1 cellular context compared by ENCODE assay signal in the genomic region with DNA sequence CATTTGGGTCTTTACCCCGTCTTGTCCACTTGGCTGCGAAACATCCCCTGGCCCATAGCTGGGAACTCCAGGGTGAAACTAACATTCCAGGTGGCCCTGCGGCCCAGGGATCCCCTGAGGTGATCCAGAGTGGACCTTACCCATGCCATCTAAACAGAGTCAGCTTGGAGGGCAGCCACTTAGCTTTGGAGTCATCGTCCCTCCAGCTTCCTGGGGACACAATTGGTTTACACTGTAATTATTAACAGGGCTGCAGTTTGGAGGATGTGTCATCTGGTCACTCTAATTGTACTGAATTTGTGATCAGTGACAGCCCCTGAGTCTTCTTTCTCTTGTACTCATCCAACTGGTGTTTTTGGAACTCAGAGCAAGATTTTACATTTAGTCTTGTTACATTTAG.
TF ChIP-seq lines count a peak whose summit lies in the region.

No MANE protein-coding gene starts in this region.

TF ChIP-seq in H1, 55 proteins besides CTCF, POLR2A, EP300 and RAD21 (continued from another document):
- TF ChIP-seq KDM5A (IDR thresholded peaks at IDR 0.05; ENCODE audit: low read length) = no peak
TF ChIP-seq in H1: peak in this region for 0.
